1 cellular context compared by ENCODE assay signal in genomic region chr4:67918428-67918827, GRCh38.
TF ChIP-seq lines count a peak whose summit lies in the region.

No MANE protein-coding gene starts in this region.

TF ChIP-seq in GM12878, 131 proteins besides CTCF, POLR2A, EP300 and RAD21 (continued from another document):
- TF ChIP-seq SKIL (IDR thresholded peaks at IDR 0.05; ENCODE audit: low read depth, poor library complexity, severe bottlenecking) (no peak), SUZ12 (IDR thresholded peaks at IDR 0.05; ENCODE audit: unreplicated experiment) (no peak), RCOR1 (conservative IDR thresholded peaks at IDR 0.05; ENCODE audit: low read depth, low read length) (no peak), SIX5 (IDR thresholded peaks at IDR 0.05; ENCODE audit: low read depth, low read length, severe bottlenecking) (no peak), SMAD1 (IDR thresholded peaks at IDR 0.05; ENCODE audit: low read depth, partially characterized antibody) (no peak), JUND (IDR thresholded peaks at IDR 0.05; ENCODE audit: low read depth, low read length) (no peak), NR2C1 (IDR thresholded peaks at IDR 0.05) (no peak), MAX (IDR thresholded peaks at IDR 0.05; ENCODE audit: low read depth, low read length) (no peak)
- TF ChIP-seq, protein P1, sequence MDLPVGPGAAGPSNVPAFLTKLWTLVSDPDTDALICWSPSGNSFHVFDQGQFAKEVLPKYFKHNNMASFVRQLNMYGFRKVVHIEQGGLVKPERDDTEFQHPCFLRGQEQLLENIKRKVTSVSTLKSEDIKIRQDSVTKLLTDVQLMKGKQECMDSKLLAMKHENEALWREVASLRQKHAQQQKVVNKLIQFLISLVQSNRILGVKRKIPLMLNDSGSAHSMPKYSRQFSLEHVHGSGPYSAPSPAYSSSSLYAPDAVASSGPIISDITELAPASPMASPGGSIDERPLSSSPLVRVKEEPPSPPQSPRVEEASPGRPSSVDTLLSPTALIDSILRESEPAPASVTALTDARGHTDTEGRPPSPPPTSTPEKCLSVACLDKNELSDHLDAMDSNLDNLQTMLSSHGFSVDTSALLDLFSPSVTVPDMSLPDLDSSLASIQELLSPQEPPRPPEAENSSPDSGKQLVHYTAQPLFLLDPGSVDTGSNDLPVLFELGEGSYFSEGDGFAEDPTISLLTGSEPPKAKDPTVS (IDR thresholded peaks at IDR 0.05; ENCODE audit: low read depth, low read length), result no peak
